In genomic region chr10:96833220-96834001, GRCh38 we compare ENCODE assay signal across 8 cellular contexts. TPM values are rescaled to one million over a fixed set of nuclear protein-coding genes. Genes with fewer than 3 reads are reported as not detected.
DNase-seq lines count a peak whose midpoint lies in the region; ATAC-seq and TF ChIP-seq lines count a peak whose summit lies in the region.

No MANE protein-coding gene starts in this region.

- peaks cover 5% of the 10 kb centered on the region for H3K36me3 Mint-ChIP-seq in T-cell

- CTCF ChIA-PET in AG04449 (lab: Yijun Ruan, JAX), result interaction anchor here (0.7 to 2.3 kb wide), 3 partner anchors 13 to 204 kb away, joined by 3 to 8 read pairs (median 4); no protein-coding TSS in a partner anchor
- CTCF ChIA-PET in T-cell (lab: Charles Lee), result interaction anchor here (0.6 kb wide), 2 partner anchors 148 to 1035 kb away, joined by 3 read pairs; no protein-coding TSS in a partner anchor

- no peaks in the 10 kb centered on the region for H3K27me3 Mint-ChIP-seq in T-cell

- TF ChIP-seq CTCF in AG04449 (IDR thresholded peaks at IDR 0.05; ENCODE audit: insufficient read depth, low read length, missing control alignments), result no peak
- TF ChIP-seq CTCF in suprapubic skin (IDR thresholded peaks at IDR 0.05), result no peak

- H3K9me3 ChIP-seq in ectodermal cell (ENCODE audit: control insufficient read depth, low read length) (no peaks in the 10 kb centered on the region), suprapubic skin (no peaks in the 10 kb centered on the region)

- no peaks in the 10 kb centered on the region for H3K36me3 ChIP-seq in ectodermal cell (ENCODE audit: control insufficient read depth, insufficient read depth, low read length)
- no peaks in the 10 kb centered on the region for H3K36me3 ChIP-seq in suprapubic skin

- POLR2A ChIA-PET in AG04449 (lab: Yijun Ruan, JAX), result interaction anchor here (1.0 to 1.1 kb wide), 2 partner anchors 17 to 158 kb away, joined by 3 to 4 read pairs; no protein-coding TSS in a partner anchor
- POLR2A ChIA-PET in T-cell (lab: Charles Lee), result no interaction called here

- ATAC-seq in GM18498 (IDR thresholded peaks at IDR 0.05; ENCODE audit: unreplicated experiment) (peak; percentile 5), HG03442 (IDR thresholded peaks at IDR 0.05; ENCODE audit: unreplicated experiment) (peak; percentile 10), T-cell (replicated peaks in 1 of 4) (no peak)

- H3K27ac Mint-ChIP-seq in T-cell, result peak overlapping the region; percentile 77 to 86

- H3K4me3 Mint-ChIP-seq in T-cell, result peak overlapping the region; percentile 86 to 89 (median 89)

- WGBS in ectodermal cell, 2 experiments, result 0% methylated on average over 46 of the region's 46 CpGs
- WGBS in suprapubic skin, result 5% methylated on average over 34 of the region's 46 CpGs

- no peak for TF ChIP-seq POLR2A in suprapubic skin (IDR thresholded peaks at IDR 0.05)

- no peak for DNase-seq in AG04449 (ENCODE audit: low read depth, low spot score)
- DNase-seq in T-cell, result peak in 7 of 34 experiments; percentile 1 to 11 (median 6)
- DNase-seq in lung microvascular endothelial cell (ENCODE audit: low read depth in 2 of 2), result peak; percentile 33 to 38
- peak in 1 of 2 donors; percentile 70 for DNase-seq in suprapubic skin (ENCODE audit: low spot score in 2 of 2)
- DNase-seq in NCI-H187 (lab: John Stamatoyannopoulos, UW), result no peak

- H3K27ac ChIP-seq in ectodermal cell (ENCODE audit: insufficient read depth, low read depth, low read length, poor library complexity, severe bottlenecking), result peak overlapping the region; percentile 93
- peak overlapping the region; percentile 94 for H3K27ac ChIP-seq in suprapubic skin

- H3K4me1 ChIP-seq in ectodermal cell (ENCODE audit: control insufficient read depth, insufficient read depth, low read length) (peaks cover 9% of the 10 kb centered on the region), suprapubic skin (peaks cover 33% of the 10 kb centered on the region)

- no peaks in the 10 kb centered on the region for H3K9me3 Mint-ChIP-seq in T-cell

- no peak for TF ChIP-seq EP300 in suprapubic skin (IDR thresholded peaks at IDR 0.05)

- H3K4me3 ChIP-seq in AG04449 (ENCODE audit: low read depth, low read length) (peak overlapping the region; percentile 79), ectodermal cell (ENCODE audit: insufficient read depth, low read depth, low read length) (peak overlapping the region; percentile 60), suprapubic skin (peak overlapping the region; percentile 93)

- H3K27me3 ChIP-seq in ectodermal cell (ENCODE audit: control insufficient read depth, insufficient read depth, low read length, poor library complexity, severe bottlenecking) (no peaks in the 10 kb centered on the region), suprapubic skin (no peaks in the 10 kb centered on the region)

- H3K4me1 Mint-ChIP-seq in T-cell, result peaks cover 60 to 67% (median 61%) of the 10 kb centered on the region in 3 donors

RNA-seq across cellular contexts. Expression of gene LCOR, which starts 1.3 kb away (rescaled TPM):
- total RNA-seq in T-cell (10 to 100 TPM; 32.0 to 67.3 (median 38.0) TPM), lung microvascular endothelial cell (8.7 and 11.3 TPM in 2 replicates), suprapubic skin (10 to 100 TPM; 13.0 to 36.8 (median 17.1) TPM)
- polyA plus RNA-seq in ectodermal cell (2013, experiment 1 of 4), result 13.2 TPM
- 22.5 TPM for polyA plus RNA-seq in ectodermal cell (2013, experiment 2 of 4)
- polyA plus RNA-seq in ectodermal cell (2013, experiment 3 of 4), result 12.0 TPM
- polyA plus RNA-seq in ectodermal cell (2013, experiment 4 of 4), result 18.6 TPM

Comparison
In these comparisons a context has a peak if more than half of its experiments do, and no peak if none do; other contexts are left out.
1. DNase-seq: peak in lung microvascular endothelial cell (2 of 2); none in AG04449 (single experiment) and NCI-H187 (0 of 2).
2. ATAC-seq: peak in GM18498 (single experiment) and HG03442 (single experiment); none in T-cell (0 of 4).
3. Peak in every context shown above with its lines, with median percentiles within 50 percentile points of each other: H3K4me3 ChIP-seq.